8 cellular contexts compared by ENCODE assay signal in genomic region chr12:44029194-44029593, GRCh38.
"Had no signal": no experiment of that assay in that cellular context is flagged by ENCODE, and none has a peak within 500 bp of the region (broad histone marks: within the 10 kb centered on the region; RNA-seq: fewer than 3 reads in every experiment).

No MANE protein-coding gene starts in this region.

- H3K4me1 Mint-ChIP-seq: H9, IgD-negative memory B cell had no signal

- DNase-seq: GM23248, H9, HCEC 1CT had no signal

- H3K9ac ChIP-seq: GM23248 had no signal

- H3K4me3 ChIP-seq: GM23248 had no signal

- H3K27me3 Mint-ChIP-seq: IgD-negative memory B cell had no signal

- H3K4me3 Mint-ChIP-seq: H9, IgD-negative memory B cell had no signal

- H3K27ac Mint-ChIP-seq: H9, IgD-negative memory B cell had no signal

- H3K27ac ChIP-seq: GM23248, HL-60 had no signal

- FAIRE-seq: H1, H54, HepG2 had no signal

- ATAC-seq: HepG2 had no signal
